In the genomic region with DNA sequence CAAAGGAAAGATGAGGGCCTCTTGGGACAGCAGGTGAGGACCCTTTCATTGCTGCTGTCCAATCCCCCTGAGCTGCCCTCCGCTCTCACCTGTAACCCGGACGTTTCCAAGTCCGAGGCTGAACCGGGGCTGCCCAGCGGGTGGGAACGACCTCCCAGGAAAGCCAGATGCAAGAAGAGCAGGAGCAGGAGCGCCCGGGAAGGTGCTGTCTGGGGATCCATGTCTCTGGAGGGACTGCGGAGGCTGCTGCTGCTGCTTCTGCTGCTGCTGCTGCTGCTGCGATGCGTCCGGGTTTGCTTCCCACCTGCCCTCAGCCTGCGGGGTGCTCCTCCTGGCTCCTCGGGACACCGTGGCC, we compare ENCODE assay signal across 17 cellular contexts. TPM values are rescaled to one million over a fixed set of nuclear protein-coding genes. Genes with fewer than 3 reads are reported as not detected.
DNase-seq lines count a peak whose midpoint lies in the region; ATAC-seq, FAIRE-seq and TF ChIP-seq lines count a peak whose summit lies in the region.
"Had no signal": no experiment of that assay in that cellular context is flagged by ENCODE, and none has a peak within 500 bp of the region (broad histone marks: within the 10 kb centered on the region; RNA-seq: fewer than 3 reads in every experiment).

Gene NPPB, minus strand, starts transcription at position 333 of the 355 bp plus-strand sequence. Its CDS starts 112 bp downstream, at position 221.

- DNase-seq in mammary epithelial cell, result no peak
- DNase-seq in MCF 10A (ENCODE audit: unreplicated experiment), result no peak
- DNase-seq in astrocyte (ENCODE audit: low read depth), result no peak
- DNase-seq in smooth muscle cell (lab: John Stamatoyannopoulos, UW; ENCODE audit: unreplicated experiment), result no peak
- no peak for DNase-seq in stomach
- DNase-seq in T-cell, result no peak
- DNase-seq in H4 (ENCODE audit: low spot score), result no peak
- DNase-seq: NCI-H1694 treated with DMSO at 0.1 percent for 48 hours had no signal

- H3K9me3 ChIP-seq in mammary epithelial cell (replicated peaks; ENCODE audit: insufficient read depth, low read length), result no peaks in the 10 kb centered on the region
- no peaks in the 10 kb centered on the region for H3K9me3 ChIP-seq in astrocyte (ENCODE audit: insufficient read depth, low read depth, low read length)
- no peaks in the 10 kb centered on the region for H3K9me3 ChIP-seq in iPS-18a (ENCODE audit: control insufficient read depth, low read depth, low read length)
- H3K9me3 ChIP-seq in smooth muscle cell (replicated peaks; ENCODE audit: low read depth), result no peaks in the 10 kb centered on the region
- H3K9me3 ChIP-seq in stomach, result no peaks in the 10 kb centered on the region
- H3K9me3 ChIP-seq: spleen had no signal

- no peak for TF ChIP-seq POLR2A in stomach (IDR thresholded peaks at IDR 0.05)

- no peaks in the 10 kb centered on the region for H3K4me1 Mint-ChIP-seq in MCF 10A (ENCODE audit: insufficient read depth, unreplicated experiment)
- peaks cover 32% of the 10 kb centered on the region for H3K4me1 Mint-ChIP-seq in astrocyte (ENCODE audit: low read depth, unreplicated experiment)
- peaks cover 0 to 4% (median 2%) of the 10 kb centered on the region in 3 donors for H3K4me1 Mint-ChIP-seq in T-cell
- H3K4me1 Mint-ChIP-seq: activated B cell treated with CpG ODN at 0.5 μM for 24 hours; activated naive CD4-positive, alpha-beta T cell treated with anti-CD3 and anti-CD28 coated beads, Interleukin-2, amount 50 U/mL, for 24 hours had no signal

- H4K20me1 ChIP-seq in mammary epithelial cell (ENCODE audit: insufficient read depth, low read length), result no peaks in the 10 kb centered on the region
- no peaks in the 10 kb centered on the region for H4K20me1 ChIP-seq in astrocyte (ENCODE audit: insufficient read depth, low read length)
- H4K20me1 ChIP-seq in smooth muscle cell (ENCODE audit: low read depth), result no peaks in the 10 kb centered on the region

- H3K79me2 ChIP-seq in mammary epithelial cell (ENCODE audit: insufficient read depth, low read length) (no peaks in the 10 kb centered on the region), astrocyte (ENCODE audit: insufficient read depth, low read length) (no peaks in the 10 kb centered on the region), smooth muscle cell (ENCODE audit: low read depth) (no peaks in the 10 kb centered on the region)

- H3K4me1 ChIP-seq in mammary epithelial cell (ENCODE audit: insufficient read depth, low read length) (peaks cover 11% of the 10 kb centered on the region), astrocyte (ENCODE audit: insufficient read depth, low read length) (peaks cover 12% of the 10 kb centered on the region), iPS-18a (ENCODE audit: control insufficient read depth, low read depth, low read length) (no peaks in the 10 kb centered on the region), smooth muscle cell (ENCODE audit: low read depth) (no peaks in the 10 kb centered on the region), stomach (peaks cover 5 to 10% (median 8%) of the 10 kb centered on the region in 4 donors)

- H3K9ac ChIP-seq in mammary epithelial cell (ENCODE audit: insufficient read depth, low read length) (no peak within 1 kb of the TSS), astrocyte (ENCODE audit: low read length) (no peak within 1 kb of the TSS), iPS-18a (ENCODE audit: low read length) (no peak within 1 kb of the TSS), smooth muscle cell (ENCODE audit: low read depth) (no peak within 1 kb of the TSS)

- TF ChIP-seq CTCF in mammary epithelial cell (conservative IDR thresholded peaks at IDR 0.05 in 1 of 2, IDR thresholded peaks at IDR 0.05 in 1 of 2; ENCODE audit: extremely low read depth in 1 of 2, insufficient read depth in 1 of 2, low read depth in 1 of 2, low read length in 2 of 2), result no peak
- no peak for TF ChIP-seq CTCF in MCF 10A (IDR thresholded peaks at IDR 0.05; ENCODE audit: unreplicated experiment)
- no peak for TF ChIP-seq CTCF in astrocyte (IDR thresholded peaks at IDR 0.05; ENCODE audit: insufficient read depth, low read depth, low read length)
- TF ChIP-seq CTCF in smooth muscle cell (IDR thresholded peaks at IDR 0.05; ENCODE audit: borderline replicate concordance, insufficient read depth, poor library complexity, severe bottlenecking), result no peak
- TF ChIP-seq CTCF in stomach (IDR thresholded peaks at IDR 0.05), result no peak

- no peak for TF ChIP-seq EP300 in stomach (IDR thresholded peaks at IDR 0.05)

- no peaks in the 10 kb centered on the region for H3K9me3 Mint-ChIP-seq in MCF 10A (ENCODE audit: unreplicated experiment)
- H3K9me3 Mint-ChIP-seq in astrocyte (ENCODE audit: unreplicated experiment), result peaks cover 3% of the 10 kb centered on the region
- H3K9me3 Mint-ChIP-seq in T-cell, result peaks cover 0 to 4% (median 0%) of the 10 kb centered on the region in 3 donors
- H3K9me3 Mint-ChIP-seq: activated B cell treated with CpG ODN at 0.5 μM for 24 hours; activated naive CD4-positive, alpha-beta T cell treated with anti-CD3 and anti-CD28 coated beads, Interleukin-2, amount 50 U/mL, for 24 hours; activated T-cell treated with anti-CD3 and anti-CD28 coated beads, Interleukin-2, amount 50 U/mL, for 72 hours; T-helper 1 cell treated with Interleukin-12 subunit alpha and Interleukin-12 subunit beta and Interleukin-4 antibody, amounts not matched to agents 30 μg/mL and 1 μg/mL, for 36 hours had no signal

- in situ Hi-C loops in mammary epithelial cell (cut with MboI; ENCODE audit: low sequenced_read_pairs in 2 of 2), result no loop called here

- H3K27me3 Mint-ChIP-seq in MCF 10A (ENCODE audit: insufficient read depth, unreplicated experiment) (peaks cover 69% of the 10 kb centered on the region), astrocyte (ENCODE audit: low read depth, unreplicated experiment) (peaks cover 21% of the 10 kb centered on the region), T-cell (peaks cover 48 to 72% of the 10 kb centered on the region in 2 donors)

- H3K27me3 ChIP-seq in mammary epithelial cell (ENCODE audit: insufficient read depth, low read length) (peaks cover 16% of the 10 kb centered on the region), astrocyte (ENCODE audit: insufficient read depth, low read length) (peaks cover 35% of the 10 kb centered on the region), iPS-18a (ENCODE audit: control insufficient read depth, insufficient read depth, low read length) (peaks cover 36% of the 10 kb centered on the region), smooth muscle cell (ENCODE audit: low read depth) (peaks cover 33% of the 10 kb centered on the region), stomach (peaks cover 0 to 94% (median 49%) of the 10 kb centered on the region in 3 donors)

- intact Hi-C loops in mammary epithelial cell (cut with micrococcal nuclease), result no loop called here
- intact Hi-C loops in MCF 10A (cut with micrococcal nuclease), result no loop called here
- intact Hi-C loops in stomach (cut with DNase I; ENCODE audit: low total_unique reads), result no loop called here

- H2AFZ ChIP-seq in mammary epithelial cell (ENCODE audit: low read depth, low read length) (no peak within 1 kb of the TSS), astrocyte (ENCODE audit: low read depth, low read length) (no peak within 1 kb of the TSS), smooth muscle cell (ENCODE audit: low read depth) (no peak within 1 kb of the TSS)

- no peaks in the 10 kb centered on the region for H3F3A ChIP-seq in smooth muscle cell (ENCODE audit: low read depth)

- no peak for FAIRE-seq in astrocyte (lab: Jason Lieb, UNC)

- no TSS peak for BruUV-seq in mammary epithelial cell (replicated peaks; lab: Mats Ljungman, UMichigan)
- no TSS peak for BruUV-seq in MCF 10A (replicated peaks; lab: Mats Ljungman, UMichigan)

- ATAC-seq in T-cell (replicated peaks in 1 of 4), result no peak

- CTCF ChIA-PET in mammary epithelial cell (lab: Charles Lee; ENCODE audit: low non-redundant PET), result no interaction called here
- CTCF ChIA-PET in MCF 10A (lab: Yijun Ruan, JAX), result interaction anchor here (0.6 kb wide), 1 partner anchor 73 kb away, joined by 3 read pairs; no protein-coding TSS in a partner anchor
- CTCF ChIA-PET in T-cell (lab: Charles Lee), result interaction anchor here in 1 of 2 donors (0.5 kb wide), 1 partner anchor 514 kb away, joined by 4 read pairs; no protein-coding TSS in a partner anchor

- POLR2A ChIA-PET in MCF 10A (lab: Yijun Ruan, JAX) (interaction anchor here (0.8 kb wide), 1 partner anchor 19 kb away, joined by 4 read pairs; no protein-coding TSS in a partner anchor), T-cell (lab: Charles Lee) (no interaction called here)

- H3K27ac ChIP-seq in mammary epithelial cell (ENCODE audit: insufficient read depth, low read depth, low read length), result no peak within 1 kb of the TSS
- H3K27ac ChIP-seq in astrocyte (ENCODE audit: low read depth, low read length), result no peak within 1 kb of the TSS
- H3K27ac ChIP-seq in iPS-18a (ENCODE audit: low read length), result no peak within 1 kb of the TSS
- H3K27ac ChIP-seq in smooth muscle cell (ENCODE audit: low read depth), result no peak within 1 kb of the TSS
- no peak within 1 kb of the TSS for H3K27ac ChIP-seq in stomach
- H3K27ac ChIP-seq: coronary artery, spleen had no signal

- H3K4me3 ChIP-seq in mammary epithelial cell (replicated peaks in 1 of 3; ENCODE audit: insufficient read depth in 1 of 3, low read depth in 2 of 3, low read length in 3 of 3) (no peak within 1 kb of the TSS), astrocyte (ENCODE audit: insufficient read depth, low read depth, low read length) (no peak within 1 kb of the TSS), iPS-18a (ENCODE audit: low read length) (peak within 1 kb of the TSS; percentile 18), smooth muscle cell (no peak within 1 kb of the TSS), stomach (no peak within 1 kb of the TSS)
- H3K4me3 ChIP-seq: coronary artery, spleen had no signal

- 10% methylated on average over 8 of the region's 16 CpGs for WGBS in mammary epithelial cell (ENCODE audit: low coverage, missing lambda C conversion rate)
- 27% methylated on average over 16 of the region's 16 CpGs for WGBS in smooth muscle cell (ENCODE audit: low lambda C conversion rate)
- 14 to 24% (median 18%) methylated on average over 9 to 16 of the region's 16 CpGs for WGBS in stomach, 5 donors

- dilution Hi-C loops in mammary epithelial cell (cut with HindIII; ENCODE audit: low sequenced_read_pairs), result no loop called here

- peak within 1 kb of the TSS; percentile 13 for H3K4me2 ChIP-seq in mammary epithelial cell (ENCODE audit: insufficient read depth, low read depth, low read length)
- H3K4me2 ChIP-seq in astrocyte (ENCODE audit: low read length), result peak within 1 kb of the TSS; percentile 59
- H3K4me2 ChIP-seq in smooth muscle cell, result peak within 1 kb of the TSS; percentile 16

- H3K36me3 ChIP-seq in mammary epithelial cell (ENCODE audit: insufficient read depth, low read length), result no peaks in the 10 kb centered on the region
- H3K36me3 ChIP-seq in astrocyte (ENCODE audit: insufficient read depth, low read length), result no peaks in the 10 kb centered on the region
- no peaks in the 10 kb centered on the region for H3K36me3 ChIP-seq in iPS-18a (ENCODE audit: control insufficient read depth, low read depth, low read length)
- no peaks in the 10 kb centered on the region for H3K36me3 ChIP-seq in smooth muscle cell (ENCODE audit: low read depth)
- no peaks in the 10 kb centered on the region for H3K36me3 ChIP-seq in stomach
- H3K36me3 ChIP-seq: spleen had no signal

- H3K27ac Mint-ChIP-seq in MCF 10A (ENCODE audit: low read depth, unreplicated experiment), result no peak within 1 kb of the TSS
- peak within 1 kb of the TSS; percentile 79 for H3K27ac Mint-ChIP-seq in astrocyte (ENCODE audit: unreplicated experiment)
- H3K27ac Mint-ChIP-seq in T-cell, result no peak within 1 kb of the TSS
- H3K27ac Mint-ChIP-seq: activated B cell treated with CpG ODN at 0.5 μM for 24 hours; activated CD8-positive, alpha-beta T cell treated with anti-CD3 and anti-CD28 coated beads, Interleukin-2, amount 10 ng/mL, durations not matched to agents 7 days and 5 days; activated naive CD4-positive, alpha-beta T cell treated with anti-CD3 and anti-CD28 coated beads, Interleukin-2, amount 50 U/mL, for 24 hours; activated T-cell treated with anti-CD3 and anti-CD28 coated beads, Interleukin-2, amount 50 U/mL, for 72 hours; T-helper 1 cell treated with Interleukin-12 subunit alpha and Interleukin-12 subunit beta and Interleukin-4 antibody, amounts not matched to agents 30 μg/mL and 1 μg/mL, for 36 hours had no signal

- H3K4me3 Mint-ChIP-seq in MCF 10A (ENCODE audit: unreplicated experiment) (no peak within 1 kb of the TSS), astrocyte (ENCODE audit: unreplicated experiment) (peak within 1 kb of the TSS; percentile 81), T-cell (no peak within 1 kb of the TSS)
- H3K4me3 Mint-ChIP-seq: activated B cell treated with CpG ODN at 0.5 μM for 24 hours; activated CD8-positive, alpha-beta T cell treated with anti-CD3 and anti-CD28 coated beads, Interleukin-2, amount 10 ng/mL, durations not matched to agents 7 days and 5 days; activated naive CD4-positive, alpha-beta T cell treated with anti-CD3 and anti-CD28 coated beads, Interleukin-2, amount 50 U/mL, for 24 hours; activated T-cell treated with anti-CD3 and anti-CD28 coated beads, Interleukin-2, amount 50 U/mL, for 72 hours; T-helper 1 cell treated with Interleukin-12 subunit alpha and Interleukin-12 subunit beta and Interleukin-4 antibody, amounts not matched to agents 30 μg/mL and 1 μg/mL, for 36 hours had no signal

- H3K36me3 Mint-ChIP-seq in MCF 10A (ENCODE audit: insufficient read depth, unreplicated experiment) (no peaks in the 10 kb centered on the region), astrocyte (ENCODE audit: low read depth, unreplicated experiment) (no peaks in the 10 kb centered on the region), T-cell (no peaks in the 10 kb centered on the region)
- H3K36me3 Mint-ChIP-seq: activated naive CD4-positive, alpha-beta T cell treated with anti-CD3 and anti-CD28 coated beads, Interleukin-2, amount 50 U/mL, for 24 hours had no signal

RNA-seq across cellular contexts. Expression of gene NPPB, which starts in this region (rescaled TPM):
- total RNA-seq in mammary epithelial cell (under 1 TPM in 1 of 2 donors, not detected in 1; 0.17 TPM), MCF 10A (2022) (not detected in 2 replicates), astrocyte (333 and 449 TPM in 2 replicates), smooth muscle cell (6.7 and 9.5 TPM in 2 replicates), stomach (1 to 10 TPM in 1 of 5 donors, not detected in 4; 1.6 TPM), T-cell (not detected)
- polyA plus RNA-seq in mammary epithelial cell (not detected), smooth muscle cell (9.6 and 12.2 TPM in 2 replicates), stomach (10 to 100 TPM in 1 of 3 donors, 1 to 10 TPM in 2; 1.0 to 12.8 (median 3.9) TPM)
- polyA minus RNA-seq in mammary epithelial cell, result not detected
- total RNA-seq in H4 (2014; rRNA removed; shearing (Covaris generic)), result not detected in 2 replicates
- total RNA-seq: activated B cell treated with CpG ODN at 0.5 μM for 24 hours; activated CD8-positive, alpha-beta T cell treated with anti-CD3 and anti-CD28 coated beads, Interleukin-2, amount 10 ng/mL, durations not matched to agents 7 days and 5 days; activated T-cell treated with anti-CD3 and anti-CD28 coated beads, Interleukin-2, amount 50 U/mL, for 72 hours; lower leg skin; spleen had no signal

Comparison
In these comparisons a context has a peak if more than half of its experiments do, and no peak if none do; other contexts are left out.
1. RNA of gene NPPB (total RNA-seq): 333 to 449 TPM in astrocyte; 6.7 to 9.5 TPM in smooth muscle cell, 0.17 TPM in mammary epithelial cell, not detected in MCF 10A, 1.6 TPM in stomach, not detected in T-cell and not detected in H4; every median in the first group is over 10 times any median in the second.
2. Peak in every context shown above with its lines, with median percentiles within 50 percentile points of each other: H3K4me2 ChIP-seq.